In genomic region chr16:89738072-89738377, GRCh38 we compare ENCODE assay signal across 1 cellular context.
TF ChIP-seq lines count a peak whose summit lies in the region.

No MANE protein-coding gene starts in this region.

TF ChIP-seq in HCT116, 20 proteins besides CTCF, POLR2A, EP300 and RAD21:
- TF ChIP-seq FOSL1 (IDR thresholded peaks at IDR 0.05; ENCODE audit: low read depth), result no peak
- no peak for TF ChIP-seq EZH2 (IDR thresholded peaks at IDR 0.05)
- TF ChIP-seq CBX3 (IDR thresholded peaks at IDR 0.05; ENCODE audit: low read depth), result no peak
- no peak for TF ChIP-seq JUND (IDR thresholded peaks at IDR 0.05)
- no peak for TF ChIP-seq TCF7L2 (IDR thresholded peaks at IDR 0.05; ENCODE audit: borderline replicate concordance, extremely low read depth, insufficient read depth, insufficient read length)
- no peak for TF ChIP-seq ELF1 (IDR thresholded peaks at IDR 0.05; ENCODE audit: borderline replicate concordance, low read depth)
- TF ChIP-seq SRF (IDR thresholded peaks at IDR 0.05; ENCODE audit: low read depth), result no peak
- no peak for TF ChIP-seq EGR1 (IDR thresholded peaks at IDR 0.05; ENCODE audit: low read depth)
- no peak for TF ChIP-seq YY1 (IDR thresholded peaks at IDR 0.05; ENCODE audit: extremely low read depth, insufficient replicate concordance, low read depth, low read length)
- TF ChIP-seq SP1 (IDR thresholded peaks at IDR 0.05; ENCODE audit: low read depth), result no peak
